Comparison of ENCODE assay signal across 28 cellular contexts in genomic region chr5:106140101-106140500, GRCh38.
"Had no signal": no experiment of that assay in that cellular context is flagged by ENCODE, and none has a peak within 500 bp of the region (broad histone marks: within the 10 kb centered on the region; RNA-seq: fewer than 3 reads in every experiment).

No MANE protein-coding gene starts in this region.

- H3K4me3 ChIP-seq: body of pancreas, hepatocyte, ovary, uterus had no signal

- H3K27me3 ChIP-seq: body of pancreas, hepatocyte, neutrophil, ovary, uterus had no signal

- H3K4me2 ChIP-seq: hepatocyte had no signal

- H3K4me1 ChIP-seq: body of pancreas, uterus had no signal

- DNase-seq: activated CD4-positive, alpha-beta memory T cell treated with anti-CD3 and anti-CD28 coated beads for 36 hours; activated CD4-positive, alpha-beta T cell treated with anti-CD3 and anti-CD28 coated beads, Interleukin-2, amount 10 ng/mL, durations not matched to agents 24 days and 14 days; activated CD4-positive, CD25-positive, alpha-beta regulatory T cell treated with anti-CD3 and anti-CD28 coated beads, Interleukin-2, amount 50 U/mL, for 72 hours; activated CD8-positive, alpha-beta memory T cell treated with anti-CD3 and anti-CD28 coated beads, Interleukin-2, amount 50 U/mL, for 4 hours; activated effector memory CD4-positive, alpha-beta T cell treated with anti-CD3 and anti-CD28 coated beads, Interleukin-2, amount 50 U/mL, for 16 hours; activated naive CD4-positive, alpha-beta T cell treated with anti-CD3 and anti-CD28 coated beads, Interleukin-2, amount 10 ng/mL, durations not matched to agents 7 days and 5 days; activated naive CD8-positive, alpha-beta T cell treated with anti-CD3 and anti-CD28 coated beads, Interleukin-2, amount 10 ng/mL, durations not matched to agents 7 days and 5 days; activated T-cell treated with anti-CD3 and anti-CD28 coated beads, Interleukin-2, amount 50 U/mL, for 1 hour; amygdala; body of pancreas; cortex of kidney; kidney; left colon; mammary epithelial cell; naive B cell; nephron progenitor cell; ovary; retina; small intestine; stimulated activated CD4-positive, alpha-beta T cell treated with anti-CD3 and anti-CD28 coated beads, Interleukin-1b, Interleukin-23, amount 100 ng/mL, for 48 hours; stimulated activated CD4-positive, alpha-beta T cell treated with anti-CD3 and anti-CD28 coated beads, Interleukin-4, amount 100 ng/mL, for 4 hours; stimulated activated CD8-positive, alpha-beta memory T cell treated with anti-CD3 and anti-CD28 coated beads, Interleukin-4, amount 100 ng/mL, for 48 hours; stimulated activated naive CD8-positive, alpha-beta T cell treated with anti-CD3 and anti-CD28 coated beads, Interleukin-15, amount 100 ng/mL, for 72 hours; substantia nigra; T-helper 9 cell; uterus had no signal

- H3K9me3 ChIP-seq: body of pancreas, neutrophil, ovary, uterus had no signal

- H3K36me3 ChIP-seq: neutrophil, ovary, uterus had no signal

- H3K27ac ChIP-seq: body of pancreas, hepatocyte, neutrophil, ovary, uterus had no signal

- H3K79me2 ChIP-seq: hepatocyte had no signal
